In the genomic region with DNA sequence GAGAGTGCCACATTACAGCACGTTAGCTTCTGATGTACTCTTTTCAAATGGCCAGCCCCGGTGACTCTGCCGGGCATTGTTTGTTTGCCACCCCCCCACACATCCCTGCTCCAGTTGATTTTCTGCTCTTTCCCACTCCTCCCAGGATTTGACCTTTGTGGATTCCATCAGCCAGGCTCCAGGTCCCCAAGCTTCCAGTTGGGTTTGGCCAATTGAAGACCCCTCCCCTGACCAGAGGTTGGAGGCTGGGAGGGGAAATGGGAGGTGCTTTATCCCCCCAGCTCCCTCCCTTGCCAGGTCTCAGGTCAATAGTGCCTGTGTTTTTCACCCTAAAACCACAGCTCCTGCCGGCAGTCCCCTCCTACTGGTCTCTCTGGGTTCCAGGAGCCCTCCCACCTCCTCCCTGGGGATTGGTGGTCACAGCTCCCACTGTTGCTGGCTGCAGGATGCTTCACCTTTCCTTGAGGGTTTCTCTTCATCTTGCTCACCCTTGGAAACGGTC, we compare ENCODE assay signal across 11 cellular contexts. TPM values are rescaled to one million over a fixed set of nuclear protein-coding genes. Genes with fewer than 3 reads are reported as not detected.
DNase-seq lines count a peak whose midpoint lies in the region; TF ChIP-seq lines count a peak whose summit lies in the region.
"Had no signal": no experiment of that assay in that cellular context is flagged by ENCODE, and none has a peak within 500 bp of the region (broad histone marks: within the 10 kb centered on the region; RNA-seq: fewer than 3 reads in every experiment).

No MANE protein-coding gene starts in this region.

- no peaks in the 10 kb centered on the region for H3K9me3 ChIP-seq in suprapubic skin
- H3K9me3 ChIP-seq: thoracic aorta had no signal

- peaks cover 41 to 49% (median 46%) of the 10 kb centered on the region in 3 donors for H3K36me3 Mint-ChIP-seq in immature natural killer cell

- H3K4me1 Mint-ChIP-seq in immature natural killer cell = peaks cover 96 to 100% of the 10 kb centered on the region in 2 donors

- H3K4me3 ChIP-seq in suprapubic skin = no peak overlapping the region
- H3K4me3 ChIP-seq: thoracic aorta had no signal

- TF ChIP-seq POLR2A in suprapubic skin (IDR thresholded peaks at IDR 0.05) = no peak

- WGBS in suprapubic skin = 80% methylated on average over 5 of the region's 5 CpGs

- DNase-seq in activated CD8-positive, alpha-beta memory T cell treated with anti-CD3 and anti-CD28 coated beads, Interleukin-2, amount 50 U/mL, for 48 hours = peak; percentile 50
- DNase-seq in activated CD8-positive, alpha-beta memory T cell treated with anti-CD3 and anti-CD28 coated beads for 24 hours = no peak
- peak; percentile 96 for DNase-seq in SW480 (ENCODE audit: low spot score)
- DNase-seq in immature natural killer cell = peak in 2 of 3 donors; percentile 27 to 33
- no peak for DNase-seq in suprapubic skin (ENCODE audit: low spot score in 2 of 2)
- no peak for DNase-seq in SIG-M5 treated with dmso at 0.1 percent for 504 hours (lab: John Stamatoyannopoulos, UW; ENCODE audit: unreplicated experiment)
- DNase-seq in RPMI8226 = no peak
- DNase-seq in GDM1 (lab: John Stamatoyannopoulos, UW) = no peak
- DNase-seq: hippocampal formation, NCI-H1105 had no signal

- no peaks in the 10 kb centered on the region for H3K36me3 ChIP-seq in suprapubic skin
- H3K36me3 ChIP-seq: thoracic aorta had no signal

- H3K27ac ChIP-seq in suprapubic skin = peak overlapping the region; percentile 47

- H3K9me3 Mint-ChIP-seq in immature natural killer cell = no peaks in the 10 kb centered on the region

- TF ChIP-seq CTCF in suprapubic skin (IDR thresholded peaks at IDR 0.05) = no peak

- peaks cover 12 to 45% (median 24%) of the 10 kb centered on the region in 3 donors for H3K27me3 Mint-ChIP-seq in immature natural killer cell (ENCODE audit: low read depth in 3 of 3)

- TF ChIP-seq EP300 in suprapubic skin (IDR thresholded peaks at IDR 0.05) = no peak

- peak overlapping the region; percentile 98 to 100 (median 100) for H3K27ac Mint-ChIP-seq in immature natural killer cell

- H3K27me3 ChIP-seq in suprapubic skin = no peaks in the 10 kb centered on the region

- peak overlapping the region; percentile 72 to 91 (median 86) for H3K4me3 Mint-ChIP-seq in immature natural killer cell

- peaks cover 57% of the 10 kb centered on the region for H3K4me1 ChIP-seq in suprapubic skin

RNA-seq across cellular contexts. Expression of a gene that starts 34.9 kb away (rescaled TPM):
- polyA plus RNA-seq in immature natural killer cell = 100 to 1,000 TPM; 349 to 460 (median 371) TPM
- total RNA-seq in suprapubic skin = 10 to 100 TPM; 17.5 to 24.1 (median 20.1) TPM

Comparison
In these comparisons a context has a peak if more than half of its experiments do, and no peak if none do; other contexts are left out.
1. DNase-seq: peak in activated CD8-positive, alpha-beta memory T cell treated with anti-CD3 and anti-CD28 coated beads, Interleukin-2, amount 50 U/mL, for 48 hours (single experiment), SW480 (single experiment) and immature natural killer cell (2 of 3); none in activated CD8-positive, alpha-beta memory T cell treated with anti-CD3 and anti-CD28 coated beads for 24 hours (single experiment), suprapubic skin (0 of 2), SIG-M5 treated with dmso at 0.1 percent for 504 hours (single experiment), RPMI8226 (single experiment) and GDM1 (single experiment).